ENCODE assay signal across 10 cellular contexts in the genomic region with DNA sequence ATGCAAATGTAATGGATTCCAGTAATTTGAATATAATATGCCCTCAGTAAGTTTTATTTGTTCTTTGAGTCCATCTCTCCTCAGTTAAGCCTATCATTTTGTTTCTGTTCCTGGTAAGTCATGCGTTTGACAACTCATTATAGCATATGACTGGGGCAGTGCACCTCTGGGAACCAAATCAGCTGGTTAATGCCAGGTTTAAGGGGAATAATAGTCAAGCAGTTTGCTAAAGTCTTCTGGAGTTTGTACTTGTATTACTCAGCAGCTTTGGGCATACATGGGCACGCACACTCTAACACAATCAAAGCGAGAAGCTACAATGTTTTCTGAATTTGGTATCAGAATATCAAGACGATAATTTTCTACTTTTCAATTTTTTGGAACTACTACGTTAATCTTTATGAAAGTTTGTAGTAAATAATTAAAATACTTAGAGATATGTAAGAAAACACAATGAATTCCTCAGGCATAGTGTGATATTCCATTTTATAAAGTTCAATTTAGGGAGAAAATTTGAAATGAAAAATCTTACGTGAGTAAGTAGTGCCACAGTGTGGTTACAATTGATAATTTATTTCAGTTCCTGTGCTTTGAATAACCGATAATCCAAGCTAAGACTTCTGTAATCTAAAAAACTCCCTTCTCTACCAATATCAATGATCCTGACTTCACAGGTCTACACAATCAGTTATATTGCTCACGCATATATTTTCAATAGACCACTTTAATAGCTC. TPM values are rescaled to one million over a fixed set of nuclear protein-coding genes. Genes with fewer than 3 reads are reported as not detected.
A peak's percentile ranks its signal among the peaks of the same experiment; 100 is the strongest.
DNase-seq lines count a peak whose midpoint lies in the region; ATAC-seq and TF ChIP-seq lines count a peak whose summit lies in the region.
"Had no signal": no experiment of that assay in that cellular context is flagged by ENCODE, and none has a peak within 500 bp of the region (broad histone marks: within the 10 kb centered on the region; RNA-seq: fewer than 3 reads in every experiment).

No MANE protein-coding gene starts in this region.

- H3K9me3 Mint-ChIP-seq in chondrocyte (ENCODE audit: low read depth): no peaks in the 10 kb centered on the region
- no peaks in the 10 kb centered on the region for H3K9me3 Mint-ChIP-seq in activated CD8-positive, alpha-beta T cell treated with anti-CD3 and anti-CD28 coated beads, Interleukin-2, amount 10 ng/mL, durations not matched to agents 7 days and 5 days (ENCODE audit: insufficient read depth)
- H3K9me3 Mint-ChIP-seq: natural killer cell had no signal

- H2AFZ ChIP-seq in neural cell (ENCODE audit: low read depth, low read length): no peak overlapping the region

- peaks cover 4% of the 10 kb centered on the region for H3K27me3 Mint-ChIP-seq in chondrocyte (ENCODE audit: low read depth)
- no peaks in the 10 kb centered on the region for H3K27me3 Mint-ChIP-seq in activated CD8-positive, alpha-beta T cell treated with anti-CD3 and anti-CD28 coated beads, Interleukin-2, amount 10 ng/mL, durations not matched to agents 7 days and 5 days (ENCODE audit: low read depth)

- H3K9me3 ChIP-seq in neural cell (ENCODE audit: low read length): no peaks in the 10 kb centered on the region

- POLR2A ChIA-PET in activated CD8-positive, alpha-beta T cell treated with anti-CD3 and anti-CD28 coated beads, Interleukin-2, amount 10 ng/mL, durations not matched to agents 7 days and 5 days (lab: Charles Lee): no interaction called here

- TF ChIP-seq CTCF in chondrocyte (IDR thresholded peaks at IDR 0.05) (peak; percentile 82), neural cell (IDR thresholded peaks at IDR 0.05; ENCODE audit: poor library complexity, severe bottlenecking) (peak; percentile 68)

- H4K20me1 ChIP-seq in neural cell (ENCODE audit: insufficient read depth): no peaks in the 10 kb centered on the region

- CTCF ChIA-PET in activated CD8-positive, alpha-beta T cell treated with anti-CD3 and anti-CD28 coated beads, Interleukin-2, amount 10 ng/mL, durations not matched to agents 7 days and 5 days (lab: Charles Lee): interaction anchor here (1.0 kb wide), 1 partner anchor 896 kb away, joined by 3 read pairs; no protein-coding TSS in a partner anchor

- H3K9ac ChIP-seq in neural cell (ENCODE audit: low read length): no peak overlapping the region

- ATAC-seq in GM18517 (IDR thresholded peaks at IDR 0.05; ENCODE audit: unreplicated experiment): no peak
- ATAC-seq in activated CD8-positive, alpha-beta T cell treated with anti-CD3 and anti-CD28 coated beads, Interleukin-2, amount 10 ng/mL, durations not matched to agents 7 days and 5 days: no peak
- ATAC-seq: natural killer cell had no signal

- H3K4me2 ChIP-seq in neural cell (ENCODE audit: low read length): no peak overlapping the region

- H3K36me3 ChIP-seq in neural cell (ENCODE audit: insufficient read depth, low read length): no peaks in the 10 kb centered on the region

- no peak overlapping the region for H3K27ac ChIP-seq in neural cell (ENCODE audit: low read length)

- no peak overlapping the region for H3K27ac Mint-ChIP-seq in chondrocyte (ENCODE audit: unreplicated experiment)
- no peak overlapping the region for H3K27ac Mint-ChIP-seq in activated CD8-positive, alpha-beta T cell treated with anti-CD3 and anti-CD28 coated beads, Interleukin-2, amount 10 ng/mL, durations not matched to agents 7 days and 5 days
- H3K27ac Mint-ChIP-seq: natural killer cell had no signal

- no peak overlapping the region for H3K4me3 Mint-ChIP-seq in chondrocyte (ENCODE audit: unreplicated experiment)
- H3K4me3 Mint-ChIP-seq in activated CD8-positive, alpha-beta T cell treated with anti-CD3 and anti-CD28 coated beads, Interleukin-2, amount 10 ng/mL, durations not matched to agents 7 days and 5 days: no peak overlapping the region
- H3K4me3 Mint-ChIP-seq: natural killer cell had no signal

- no peak overlapping the region for H3K4me3 ChIP-seq in neural cell (ENCODE audit: low read length)

- H3K4me1 Mint-ChIP-seq in chondrocyte (ENCODE audit: low read depth): no peaks in the 10 kb centered on the region
- H3K4me1 Mint-ChIP-seq in activated CD8-positive, alpha-beta T cell treated with anti-CD3 and anti-CD28 coated beads, Interleukin-2, amount 10 ng/mL, durations not matched to agents 7 days and 5 days (ENCODE audit: low read depth): no peaks in the 10 kb centered on the region
- H3K4me1 Mint-ChIP-seq: natural killer cell had no signal

- DNase-seq in EL (peak; percentile 17), NCI-H1105 treated with DMSO at 0.1 percent for 48 hours (lab: John Stamatoyannopoulos, UW) (peak; percentile 42), chondrocyte (ENCODE audit: low spot score) (no peak), cortex of kidney (lab: John Stamatoyannopoulos, UW) (no peak), NCI-H2107 treated with DMSO at 0.1 percent for 48 hours (lab: John Stamatoyannopoulos, UW; ENCODE audit: unreplicated experiment) (no peak)
- DNase-seq in activated CD8-positive, alpha-beta T cell treated with anti-CD3 and anti-CD28 coated beads, Interleukin-2, amount 10 ng/mL, durations not matched to agents 7 days and 5 days: no peak
- DNase-seq: natural killer cell, NCI-H2107 had no signal

- no peaks in the 10 kb centered on the region for H3K27me3 ChIP-seq in neural cell (ENCODE audit: insufficient read depth, low read depth, low read length)

- H3K36me3 Mint-ChIP-seq in chondrocyte (ENCODE audit: low read depth): no peaks in the 10 kb centered on the region
- H3K36me3 Mint-ChIP-seq in activated CD8-positive, alpha-beta T cell treated with anti-CD3 and anti-CD28 coated beads, Interleukin-2, amount 10 ng/mL, durations not matched to agents 7 days and 5 days (ENCODE audit: low read depth): no peaks in the 10 kb centered on the region
- H3K36me3 Mint-ChIP-seq: natural killer cell had no signal

- peak; percentile 80 for TF ChIP-seq RAD21 in neural cell (conservative IDR thresholded peaks at IDR 0.05)

- H3K79me2 ChIP-seq in neural cell (replicated peaks; ENCODE audit: insufficient read depth, low read length): no peaks in the 10 kb centered on the region

- H3F3A ChIP-seq in neural cell (ENCODE audit: insufficient read depth, low read length, poor library complexity, severe bottlenecking): no peaks in the 10 kb centered on the region

- no peaks in the 10 kb centered on the region for H3K9me2 ChIP-seq in neural cell (ENCODE audit: insufficient read depth, low read length)

- no peak for TF ChIP-seq EP300 in neural cell (conservative IDR thresholded peaks at IDR 0.05; ENCODE audit: poor library complexity, severe bottlenecking)

TF ChIP-seq in neural cell, 6 proteins besides CTCF, POLR2A, EP300 and RAD21:
- TF ChIP-seq EZH2 (IDR thresholded peaks at IDR 0.05; ENCODE audit: borderline replicate concordance, insufficient read depth, low read length, poor library complexity, severe bottlenecking) (no peak), POLR2AphosphoS5 (IDR thresholded peaks at IDR 0.05) (no peak), SMC3 (conservative IDR thresholded peaks at IDR 0.05; ENCODE audit: poor library complexity) (peak; percentile 79)

RNA-seq across cellular contexts. Expression of a gene that starts 43.8 kb away (rescaled TPM):
- total RNA-seq in chondrocyte: 25.3 to 35.6 TPM (median 25.9 TPM) in 3 replicates
- 80.6 and 82.9 TPM in 2 replicates for polyA plus RNA-seq in neural cell
- polyA minus RNA-seq in neural cell: 66.5 and 74.4 TPM in 2 replicates
- 1 to 10 TPM; 1.9 to 3.0 TPM for total RNA-seq in activated CD8-positive, alpha-beta T cell treated with anti-CD3 and anti-CD28 coated beads, Interleukin-2, amount 10 ng/mL, durations not matched to agents 7 days and 5 days

Comparison
In these comparisons a context has a peak if more than half of its experiments do, and no peak if none do; other contexts are left out.
1. DNase-seq: peak in EL (single experiment) and NCI-H1105 treated with DMSO at 0.1 percent for 48 hours (single experiment); none in chondrocyte (single experiment), cortex of kidney (single experiment), NCI-H2107 treated with DMSO at 0.1 percent for 48 hours (single experiment) and activated CD8-positive, alpha-beta T cell treated with anti-CD3 and anti-CD28 coated beads, Interleukin-2, amount 10 ng/mL, durations not matched to agents 7 days and 5 days (single experiment).